In the genomic region with DNA sequence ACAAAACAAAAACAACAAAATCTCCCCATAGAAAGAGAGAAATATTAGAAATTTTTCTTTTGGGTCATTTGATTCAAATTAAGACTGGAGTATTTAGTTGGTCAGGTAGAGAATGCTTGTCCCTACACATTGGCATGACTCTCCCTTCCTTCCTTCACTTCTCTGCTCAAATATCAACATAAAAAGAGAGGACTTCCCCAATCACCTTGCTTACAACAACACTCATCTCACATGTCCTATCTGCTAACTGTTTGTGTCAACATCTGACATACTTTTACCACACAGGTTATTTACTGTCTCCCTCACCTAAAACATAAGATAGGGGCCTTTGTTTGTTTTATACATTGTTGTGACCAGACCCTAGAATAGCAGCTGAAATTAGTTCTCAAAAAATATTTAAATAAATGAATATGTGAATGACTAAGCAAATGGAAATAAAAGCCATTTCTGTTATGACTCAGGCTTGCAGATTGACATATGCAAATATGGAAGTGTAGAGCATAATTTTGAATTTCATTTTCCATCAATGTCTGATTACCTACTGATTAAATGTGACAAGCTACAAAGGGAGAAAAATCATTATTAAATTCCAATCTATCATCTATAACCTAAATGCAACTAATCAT, we compare ENCODE assay signal across 17 cellular contexts.
"Had no signal": no experiment of that assay in that cellular context is flagged by ENCODE, and none has a peak within 500 bp of the region (broad histone marks: within the 10 kb centered on the region; RNA-seq: fewer than 3 reads in every experiment).

No MANE protein-coding gene starts in this region.

- DNase-seq: activated CD4-positive, alpha-beta T cell treated with anti-CD3 and anti-CD28 coated beads, Interleukin-2, amount 10 ng/mL, durations not matched to agents 7 days and 5 days; activated CD4-positive, CD25-positive, alpha-beta regulatory T cell treated with anti-CD3 and anti-CD28 coated beads, Interleukin-2, amount 50 U/mL, for 72 hours; activated T-cell treated with anti-CD3 and anti-CD28 coated beads, Interleukin-2, amount 50 U/mL, for 24 hours; effector memory CD4-positive, alpha-beta T cell; esophagus squamous epithelium; gastrocnemius medialis; hippocampal formation; left ventricle myocardium inferior; mammary epithelial cell; naive thymus-derived CD8-positive, alpha-beta T cell; stimulated activated CD4-positive, alpha-beta T cell treated with anti-CD3 and anti-CD28 coated beads, Interleukin-4, amount 100 ng/mL, for 4 hours; WERI-Rb-1 had no signal

- H3K36me3 ChIP-seq: ascending aorta, esophagus squamous epithelium, gastrocnemius medialis, left ventricle myocardium inferior, prostate gland, right atrium auricular region, tibial nerve, WERI-Rb-1 had no signal

- ATAC-seq: activated T-helper 17 cell treated with anti-CD3 and anti-CD28 coated beads, Interleukin-2, amount 50 U/mL, for 72 hours; gastrocnemius medialis; naive thymus-derived CD8-positive, alpha-beta T cell had no signal

- H3K9me3 ChIP-seq: ascending aorta, esophagus squamous epithelium, gastrocnemius medialis, prostate gland had no signal

- H3K4me1 ChIP-seq: ascending aorta, gastrocnemius medialis, left ventricle myocardium inferior, prostate gland, right atrium auricular region, tibial nerve had no signal

- H3K27ac ChIP-seq: ascending aorta, esophagus squamous epithelium, gastrocnemius medialis, left ventricle myocardium inferior, prostate gland, right atrium auricular region, tibial nerve, WERI-Rb-1 had no signal

- H3K4me3 ChIP-seq: ascending aorta, esophagus squamous epithelium, gastrocnemius medialis, left ventricle myocardium inferior, prostate gland, right atrium auricular region, tibial nerve had no signal

- H3K27me3 ChIP-seq: ascending aorta, esophagus squamous epithelium, gastrocnemius medialis, right atrium auricular region, tibial nerve had no signal
